Comparison of ENCODE assay signal across 8 cellular contexts in the genomic region with DNA sequence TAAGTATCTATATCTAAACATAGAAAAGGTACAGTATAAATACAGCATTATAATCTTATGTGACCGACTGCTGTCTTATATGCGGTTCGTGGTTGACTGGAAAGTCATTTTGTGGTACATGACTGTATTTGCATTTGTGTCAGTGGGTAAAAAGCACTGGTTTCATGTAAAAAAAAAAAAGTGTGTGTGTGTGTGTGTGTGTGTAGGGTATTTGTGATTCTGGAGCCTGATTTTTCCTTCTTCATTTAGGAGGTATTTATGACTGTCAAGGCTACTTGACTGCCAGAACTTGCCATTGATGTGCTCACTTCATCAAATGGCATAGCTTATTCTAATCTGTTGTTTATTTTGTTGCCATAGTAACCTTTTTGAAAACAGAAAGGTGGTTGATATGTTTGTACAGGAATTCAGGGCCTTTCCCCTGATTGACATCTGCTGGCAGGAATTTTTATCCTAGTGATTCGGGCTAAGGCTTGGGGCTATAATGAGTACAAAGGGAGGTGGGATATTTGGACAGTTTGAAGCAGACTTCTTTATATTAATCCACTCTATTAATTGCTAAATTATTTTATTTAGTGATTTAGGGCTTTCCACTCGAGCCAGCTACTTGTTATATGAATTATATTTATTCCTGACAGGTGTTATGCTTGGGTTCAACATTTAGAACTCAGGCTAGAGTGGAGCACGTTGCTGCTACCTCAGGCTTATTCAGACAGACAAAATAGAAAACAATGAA.
DNase-seq lines count a peak whose midpoint lies in the region; ATAC-seq, FAIRE-seq and TF ChIP-seq lines count a peak whose summit lies in the region.

No MANE protein-coding gene starts in this region.

- intact Hi-C loops in CD4-positive, alpha-beta memory T cell (cut with micrococcal nuclease), result loop anchor here (2.0 kb wide), 1 partner anchor 63 kb away; a partner anchor contains a TSS
- intact Hi-C loops in naive thymus-derived CD4-positive, alpha-beta T cell (cut with micrococcal nuclease), result loop anchor here in 1 of 2 donors (5.0 kb wide), 1 partner anchor 36 kb away; no protein-coding TSS in a partner anchor
- intact Hi-C loops in CD14-positive monocyte (cut with micrococcal nuclease), result no loop called here

- peak; percentile 96 for FAIRE-seq in GM19239 (lab: Jason Lieb, UNC)

- no peaks in the 10 kb centered on the region for H3K27me3 Mint-ChIP-seq in CD4-positive, alpha-beta memory T cell
- H3K27me3 Mint-ChIP-seq in naive thymus-derived CD4-positive, alpha-beta T cell, result no peaks in the 10 kb centered on the region
- no peaks in the 10 kb centered on the region for H3K27me3 Mint-ChIP-seq in CD14-positive monocyte (ENCODE audit: low read depth in 3 of 3)

- H3K36me3 ChIP-seq in CD4-positive, alpha-beta memory T cell (ENCODE audit: insufficient read depth, low read length), result no peaks in the 10 kb centered on the region
- H3K36me3 ChIP-seq in naive thymus-derived CD4-positive, alpha-beta T cell (ENCODE audit: control insufficient read depth in 2 of 3, insufficient read depth in 3 of 3, low read length in 3 of 3), result no peaks in the 10 kb centered on the region

- no peaks in the 10 kb centered on the region for H3K27me3 ChIP-seq in CD4-positive, alpha-beta memory T cell (ENCODE audit: insufficient read depth, low read length)
- no peaks in the 10 kb centered on the region for H3K27me3 ChIP-seq in naive thymus-derived CD4-positive, alpha-beta T cell (ENCODE audit: control insufficient read depth in 2 of 2, insufficient read depth in 2 of 2, low read length in 2 of 2)

- no peak for TF ChIP-seq CTCF in CD14-positive monocyte (IDR thresholded peaks at IDR 0.05)

- CTCF ChIA-PET in CD4-positive, alpha-beta memory T cell (lab: Charles Lee; ENCODE audit: partially characterized antibody), result interaction anchor here (0.8 kb wide), 1 partner anchor 10 kb away, joined by 3 read pairs; no protein-coding TSS in a partner anchor
- CTCF ChIA-PET in naive thymus-derived CD4-positive, alpha-beta T cell (lab: Charles Lee), result no interaction called here

- peaks cover 50 to 70% (median 67%) of the 10 kb centered on the region in 4 donors for H3K4me1 Mint-ChIP-seq in CD4-positive, alpha-beta memory T cell
- peaks cover 29 to 63% (median 58%) of the 10 kb centered on the region in 7 donors for H3K4me1 Mint-ChIP-seq in naive thymus-derived CD4-positive, alpha-beta T cell
- H3K4me1 Mint-ChIP-seq in CD14-positive monocyte, result peaks cover 8% of the 10 kb centered on the region

- DNase-seq in CD4-positive, alpha-beta memory T cell, result peak; percentile 42 to 65 (median 46)
- DNase-seq in GM19239 (ENCODE audit: insufficient read length, low spot score), result no peak
- peak; percentile 68 for DNase-seq in NCI-H748 treated with DMSO at 0.1 percent for 48 hours (lab: John Stamatoyannopoulos, UW)
- DNase-seq in dermis blood vessel endothelial cell, result peak; percentile 89
- DNase-seq in naive thymus-derived CD4-positive, alpha-beta T cell, result peak in 7 of 9 donors; percentile 2 to 42 (median 19)
- DNase-seq in activated CD4-positive, alpha-beta T cell treated with anti-CD3 and anti-CD28 coated beads for 1 hour, result no peak
- no peak for DNase-seq in CD14-positive monocyte (ENCODE audit: low spot score)

- POLR2A ChIA-PET in CD4-positive, alpha-beta memory T cell (lab: Charles Lee; ENCODE audit: partially characterized antibody), result interaction anchor here (0.7 to 1.6 kb wide), 3 partner anchors 32 to 63 kb away, joined by 3 to 7 read pairs (median 5); a partner anchor contains a TSS
- POLR2A ChIA-PET in naive thymus-derived CD4-positive, alpha-beta T cell (lab: Charles Lee), result interaction anchor here (0.9 kb wide), 1 partner anchor 12 kb away, joined by 3 read pairs; no protein-coding TSS in a partner anchor

- peak overlapping the region; percentile 74 to 94 (median 88) for H3K27ac Mint-ChIP-seq in CD4-positive, alpha-beta memory T cell
- peak overlapping the region; percentile 10 to 88 (median 70) for H3K27ac Mint-ChIP-seq in naive thymus-derived CD4-positive, alpha-beta T cell
- no peak overlapping the region for H3K27ac Mint-ChIP-seq in CD14-positive monocyte

- H3K27ac ChIP-seq in CD4-positive, alpha-beta memory T cell (ENCODE audit: low read depth, low read length), result peak overlapping the region; percentile 5
- no peak overlapping the region for H3K27ac ChIP-seq in naive thymus-derived CD4-positive, alpha-beta T cell (ENCODE audit: low read depth, low read length)

- peak overlapping the region in 6 of 8 donors; percentile 6 to 68 (median 44) for H3K4me3 Mint-ChIP-seq in CD4-positive, alpha-beta memory T cell
- peak overlapping the region in 7 of 10 donors; percentile 3 to 64 (median 47) for H3K4me3 Mint-ChIP-seq in naive thymus-derived CD4-positive, alpha-beta T cell
- H3K4me3 Mint-ChIP-seq in CD14-positive monocyte, result no peak overlapping the region

- H3K4me3 ChIP-seq in CD4-positive, alpha-beta memory T cell (ENCODE audit: low read length in 2 of 2), result no peak overlapping the region
- no peak overlapping the region for H3K4me3 ChIP-seq in naive thymus-derived CD4-positive, alpha-beta T cell (ENCODE audit: low read length)

- ATAC-seq in HG03159 (IDR thresholded peaks at IDR 0.05; ENCODE audit: unreplicated experiment), result peak; percentile 85
- peak; percentile 76 for ATAC-seq in naive thymus-derived CD4-positive, alpha-beta T cell

- peaks cover 4 to 12% of the 10 kb centered on the region in 2 donors for H3K36me3 Mint-ChIP-seq in CD4-positive, alpha-beta memory T cell
- peaks cover 5 to 19% (median 16%) of the 10 kb centered on the region in 5 donors for H3K36me3 Mint-ChIP-seq in naive thymus-derived CD4-positive, alpha-beta T cell
- no peaks in the 10 kb centered on the region for H3K36me3 Mint-ChIP-seq in CD14-positive monocyte

- H3K9me3 ChIP-seq in CD4-positive, alpha-beta memory T cell (ENCODE audit: control insufficient read depth in 1 of 2, low read length in 2 of 2), result no peaks in the 10 kb centered on the region
- no peaks in the 10 kb centered on the region for H3K9me3 ChIP-seq in naive thymus-derived CD4-positive, alpha-beta T cell (ENCODE audit: control insufficient read depth in 2 of 3, low read length in 3 of 3)

- H3K9me3 Mint-ChIP-seq in CD4-positive, alpha-beta memory T cell, result peaks cover 0 to 10% (median 5%) of the 10 kb centered on the region in 8 donors
- peaks cover 0 to 21% (median 10%) of the 10 kb centered on the region in 11 donors for H3K9me3 Mint-ChIP-seq in naive thymus-derived CD4-positive, alpha-beta T cell
- peaks cover 0 to 8% (median 3%) of the 10 kb centered on the region in 7 donors for H3K9me3 Mint-ChIP-seq in CD14-positive monocyte

- peaks cover 42% of the 10 kb centered on the region for H3K4me1 ChIP-seq in CD4-positive, alpha-beta memory T cell (ENCODE audit: insufficient read depth, low read length)
- H3K4me1 ChIP-seq in naive thymus-derived CD4-positive, alpha-beta T cell (ENCODE audit: control insufficient read depth in 2 of 2, insufficient read depth in 2 of 2, low read length in 2 of 2), result peaks cover 5 to 33% of the 10 kb centered on the region in 2 donors

Comparison
In these comparisons a context has a peak if more than half of its experiments do, and no peak if none do; other contexts are left out.
1. DNase-seq: peak in CD4-positive, alpha-beta memory T cell (5 of 5), NCI-H748 treated with DMSO at 0.1 percent for 48 hours (single experiment), dermis blood vessel endothelial cell (single experiment) and naive thymus-derived CD4-positive, alpha-beta T cell (7 of 9); none in GM19239 (single experiment), activated CD4-positive, alpha-beta T cell treated with anti-CD3 and anti-CD28 coated beads for 1 hour (single experiment) and CD14-positive monocyte (single experiment).
2. H3K27ac Mint-ChIP-seq: peak in CD4-positive, alpha-beta memory T cell (7 of 7) and naive thymus-derived CD4-positive, alpha-beta T cell (9 of 9); none in CD14-positive monocyte (0 of 7).
3. H3K4me3 Mint-ChIP-seq: peak in CD4-positive, alpha-beta memory T cell (6 of 8) and naive thymus-derived CD4-positive, alpha-beta T cell (7 of 10); none in CD14-positive monocyte (0 of 2).